17 cellular contexts compared by ENCODE assay signal in the genomic region with DNA sequence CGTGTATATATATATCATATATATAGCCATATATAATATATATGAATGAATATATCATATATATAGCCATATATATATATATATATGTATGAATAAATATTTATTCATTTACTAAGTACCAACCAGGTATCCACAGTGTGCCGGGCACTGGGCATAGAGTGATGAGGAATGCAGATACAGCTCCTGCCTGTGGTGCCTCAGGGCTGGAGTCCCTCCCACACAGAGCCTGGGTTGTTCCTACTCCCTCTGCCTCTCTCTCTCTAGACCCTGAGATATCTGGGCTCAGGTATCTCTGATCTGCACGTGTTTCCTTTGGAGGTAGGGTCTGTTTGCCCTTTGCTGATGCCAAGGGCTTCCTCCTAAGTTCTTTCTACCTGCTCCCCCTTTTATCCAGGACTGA. TPM values are rescaled to one million over a fixed set of nuclear protein-coding genes. Genes with fewer than 3 reads are reported as not detected.
"Had no signal": no experiment of that assay in that cellular context is flagged by ENCODE, and none has a peak within 500 bp of the region (broad histone marks: within the 10 kb centered on the region; RNA-seq: fewer than 3 reads in every experiment).

No MANE protein-coding gene starts in this region.

- H3K9me3 ChIP-seq: ovary, sigmoid colon had no signal

- H3K27ac Mint-ChIP-seq: activated CD4-positive, alpha-beta memory T cell treated with anti-CD3 and anti-CD28 coated beads, Interleukin-2, amount 10 ng/mL, durations not matched to agents 7 days and 5 days; stimulated activated effector memory CD8-positive, alpha-beta T cell treated with anti-CD3 and anti-CD28 coated beads, Interleukin-12 subunit alpha, Interleukin-12 subunit beta, amount 100 ng/mL, for 72 hours had no signal

- H3K27me3 ChIP-seq: ovary had no signal

- H3K4me1 Mint-ChIP-seq: stimulated activated effector memory CD8-positive, alpha-beta T cell treated with anti-CD3 and anti-CD28 coated beads, Interleukin-12 subunit alpha, Interleukin-12 subunit beta, amount 100 ng/mL, for 72 hours had no signal

- ATAC-seq: activated T-cell treated with anti-CD3 and anti-CD28 coated beads, Interleukin-2, amount 50 U/mL, for 4 hours; esophagus mucosa; left ventricle myocardium superior; stimulated activated effector memory CD8-positive, alpha-beta T cell treated with anti-CD3 and anti-CD28 coated beads, Interleukin-12 subunit alpha, Interleukin-12 subunit beta, amount 100 ng/mL, for 72 hours had no signal

- H3K27ac ChIP-seq: cardiac muscle cell, ovary, sigmoid colon had no signal

- DNase-seq: activated CD4-positive, alpha-beta memory T cell treated with anti-CD3 and anti-CD28 coated beads, Interleukin-2, amount 10 ng/mL, durations not matched to agents 7 days and 5 days; activated CD4-positive, alpha-beta T cell treated with anti-CD3 and anti-CD28 coated beads for 1 hour; activated effector memory CD4-positive, alpha-beta T cell treated with Interleukin-2 at 50 U/mL for 16 hours; activated naive CD4-positive, alpha-beta T cell treated with anti-CD3 and anti-CD28 coated beads, Interleukin-2, amount 50 U/mL, for 16 hours; activated T-cell treated with anti-CD3 and anti-CD28 coated beads, Interleukin-2, amount 50 U/mL, for 4 hours; dorsolateral prefrontal cortex; hippocampal formation; kidney; left ventricle myocardium superior; mesenchymal stem cell; ovary; sigmoid colon; stimulated activated CD4-positive, alpha-beta T cell treated with anti-CD3 and anti-CD28 coated beads, Interleukin-2, amount 100 ng/mL, for 24 hours had no signal

- H3K36me3 ChIP-seq: cardiac muscle cell, ovary, sigmoid colon had no signal

- H3K9me3 Mint-ChIP-seq: activated CD4-positive, alpha-beta memory T cell treated with anti-CD3 and anti-CD28 coated beads, Interleukin-2, amount 10 ng/mL, durations not matched to agents 7 days and 5 days; activated T-cell treated with anti-CD3 and anti-CD28 coated beads, Interleukin-2, amount 50 U/mL, for 4 hours had no signal

- H3K4me3 Mint-ChIP-seq: activated CD4-positive, alpha-beta memory T cell treated with anti-CD3 and anti-CD28 coated beads, Interleukin-2, amount 10 ng/mL, durations not matched to agents 7 days and 5 days; activated T-cell treated with anti-CD3 and anti-CD28 coated beads, Interleukin-2, amount 50 U/mL, for 4 hours; stimulated activated effector memory CD8-positive, alpha-beta T cell treated with anti-CD3 and anti-CD28 coated beads, Interleukin-12 subunit alpha, Interleukin-12 subunit beta, amount 100 ng/mL, for 72 hours had no signal

- H3K36me3 Mint-ChIP-seq: stimulated activated effector memory CD8-positive, alpha-beta T cell treated with anti-CD3 and anti-CD28 coated beads, Interleukin-12 subunit alpha, Interleukin-12 subunit beta, amount 100 ng/mL, for 72 hours had no signal

- H3K4me3 ChIP-seq: ovary had no signal

RNA-seq across cellular contexts. Expression of a gene that starts 1.4 kb away (rescaled TPM):
- total RNA-seq: activated CD4-positive, alpha-beta memory T cell treated with anti-CD3 and anti-CD28 coated beads, Interleukin-2, amount 10 ng/mL, durations not matched to agents 7 days and 5 days; activated T-cell treated with anti-CD3 and anti-CD28 coated beads, Interleukin-2, amount 50 U/mL, for 4 hours; esophagus mucosa; left ventricle myocardium superior had no signal
- polyA plus RNA-seq: adipose tissue had no signal
